In genomic region chr2:11129598-11130449, GRCh38 we compare ENCODE assay signal across 1 cellular context.
TF ChIP-seq lines count a peak whose summit lies in the region.

No MANE protein-coding gene starts in this region.

TF ChIP-seq in K562, 482 proteins besides CTCF, POLR2A, EP300 and RAD21 (continued from another document and continues in another):
- TF ChIP-seq ARID3B (CRISPR knock-in tag; IDR thresholded peaks at IDR 0.05; ENCODE audit: borderline replicate concordance) (no peak), CTCFL (IDR thresholded peaks at IDR 0.05; ENCODE audit: borderline replicate concordance, insufficient read depth, low read depth, low read length, poor library complexity, severe bottlenecking) (peak; percentile 50), ZNF41 (CRISPR knock-in tag; conservative IDR thresholded peaks at IDR 0.05) (no peak), ZNF184 (CRISPR knock-in tag; IDR thresholded peaks at IDR 0.05) (no peak), MEF2A (IDR thresholded peaks at IDR 0.05; ENCODE audit: control insufficient read depth, low read depth, low read length) (no peak), MTA1 (IDR thresholded peaks at IDR 0.05; ENCODE audit: borderline replicate concordance) (no peak), CREBBP (IDR thresholded peaks at IDR 0.05; ENCODE audit: low read depth, low read length) (no peak), RAD51 (IDR thresholded peaks at IDR 0.05; ENCODE audit: borderline replicate concordance, low read depth) (no peak), ZNF639 (CRISPR knock-in tag; conservative IDR thresholded peaks at IDR 0.05 in 1 of 2, IDR thresholded peaks at IDR 0.05 in 1 of 2) (no peak), MBD1 (CRISPR knock-in tag; IDR thresholded peaks at IDR 0.05) (no peak), MAZ (CRISPR knock-in tag; conservative IDR thresholded peaks at IDR 0.05 in 1 of 2, IDR thresholded peaks at IDR 0.05 in 1 of 2) (peak in 1 of 2 experiments; percentile 86; a peak in 2 of 4 replicates), ATF6 (CRISPR knock-in tag; IDR thresholded peaks at IDR 0.05) (no peak), POLR2H (tag; IDR thresholded peaks at IDR 0.05; ENCODE audit: low read depth) (no peak), SP1 (CRISPR knock-in tag; IDR thresholded peaks at IDR 0.05) (peak; percentile 81), ZNF12 (CRISPR knock-in tag; IDR thresholded peaks at IDR 0.05) (0 out of 2 replicates have a peak, but pooled peaks have one; percentile 60), SRF (CRISPR knock-in tag; IDR thresholded peaks at IDR 0.05) (peak in 1 of 2 experiments; percentile 75; a peak in 2 of 4 replicates), RHOXF2B (CRISPR knock-in tag; conservative IDR thresholded peaks at IDR 0.05) (no peak), DACH1 (IDR thresholded peaks at IDR 0.05; ENCODE audit: partially characterized antibody) (no peak), NRF1 (conservative IDR thresholded peaks at IDR 0.05 in 1 of 2, IDR thresholded peaks at IDR 0.05 in 1 of 2) (peak; percentile 71 to 78), L3MBTL2 (IDR thresholded peaks at IDR 0.05) (peak; percentile 76), ELF1 (tag; IDR thresholded peaks at IDR 0.05) (no peak), HNRNPL (IDR thresholded peaks at IDR 0.05; ENCODE audit: low read depth, low read length) (no peak), MEIS2 (IDR thresholded peaks at IDR 0.05; ENCODE audit: partially characterized antibody) (no peak), PRDM10 (IDR thresholded peaks at IDR 0.05; ENCODE audit: partially characterized antibody) (peak; percentile 75), TEAD1 (CRISPR knock-in tag; IDR thresholded peaks at IDR 0.05) (peak in 1 of 2 experiments; percentile 82; a peak in 1 of 4 replicates), ZNF324 (CRISPR knock-in tag; IDR thresholded peaks at IDR 0.05) (no peak), MCM5 (IDR thresholded peaks at IDR 0.05; ENCODE audit: low read depth) (no peak), RBFOX2 (IDR thresholded peaks at IDR 0.05; ENCODE audit: low read depth, low read length) (peak; percentile 37; the same call in 1 of the 2 replicates), ZFP1 (CRISPR knock-in tag; IDR thresholded peaks at IDR 0.05) (no peak), ZNF511 (CRISPR knock-in tag; IDR thresholded peaks at IDR 0.05) (peak; percentile 92), NONO (IDR thresholded peaks at IDR 0.05; ENCODE audit: low read depth in 2 of 2, low read length in 1 of 2) (no peak), EGR1 (conservative IDR thresholded peaks at IDR 0.05) (0 out of 2 replicates have a peak, but pooled peaks have one; percentile 30), YBX1 (IDR thresholded peaks at IDR 0.05) (no peak), TAF15 (IDR thresholded peaks at IDR 0.05; ENCODE audit: low read depth, low read length) (no peak), ZNF644 (tag; IDR thresholded peaks at IDR 0.05; ENCODE audit: low read depth) (no peak), ZNF143 (CRISPR knock-in tag; IDR thresholded peaks at IDR 0.05) (0 out of 2 replicates have a peak, but pooled peaks have one; percentile 14), ETV1 (tag; conservative IDR thresholded peaks at IDR 0.05; ENCODE audit: low read depth) (peak; percentile 44), ZC3H8 (IDR thresholded peaks at IDR 0.05) (no peak), RBM34 (IDR thresholded peaks at IDR 0.05; ENCODE audit: borderline replicate concordance, insufficient read depth, low read length) (no peak), TCF7L2 (IDR thresholded peaks at IDR 0.05; ENCODE audit: low read depth, low read length) (no peak), ELK1 (CRISPR knock-in tag; IDR thresholded peaks at IDR 0.05) (no peak), KLF13 (tag; IDR thresholded peaks at IDR 0.05; ENCODE audit: borderline replicate concordance, low read depth) (no peak), ZNF311 (CRISPR knock-in tag; IDR thresholded peaks at IDR 0.05) (no peak), ZBTB33 (CRISPR knock-in tag; IDR thresholded peaks at IDR 0.05) (no peak; the same call in 1 of the 2 replicates), FOXJ3 (CRISPR knock-in tag; IDR thresholded peaks at IDR 0.05) (no peak), KAT2B (IDR thresholded peaks at IDR 0.05; ENCODE audit: low read depth, low read length) (no peak), VEZF1 (CRISPR knock-in tag; IDR thresholded peaks at IDR 0.05) (peak; percentile 49), COPS2 (conservative IDR thresholded peaks at IDR 0.05) (no peak), NCOA6 (IDR thresholded peaks at IDR 0.05) (no peak), MAX (CRISPR knock-in tag; IDR thresholded peaks at IDR 0.05) (peak; percentile 93)
